ENCODE assay signal across 18 cellular contexts in genomic region chr2:109690822-109691541, GRCh38.
DNase-seq lines count a peak whose midpoint lies in the region; ATAC-seq and TF ChIP-seq lines count a peak whose summit lies in the region.
"Had no signal": no experiment of that assay in that cellular context is flagged by ENCODE, and none has a peak within 500 bp of the region (broad histone marks: within the 10 kb centered on the region; RNA-seq: fewer than 3 reads in every experiment).

No MANE protein-coding gene starts in this region.

- WGBS in heart right ventricle, 2 donors: 32 to 45% methylated on average over 7 of the region's 7 CpGs
- whole genome bisulfite sequencing in transverse colon (ENCODE audit: low coverage in 1 of 2), 2 donors: 6 to 22% methylated on average over 6 to 7 of the region's 7 CpGs

- in situ Hi-C loops in transverse colon (cut with MboI; ENCODE audit: low pct_ligation_motif_present in 1 of 4, low pct_unique_long_range_greater_than_20kb in 1 of 4, low sequenced_read_pairs in 3 of 4): no loop called here

- H3K27ac ChIP-seq in Peyer's patch (peak overlapping the region; percentile 31 to 94 (median 84)), heart right ventricle (peak overlapping the region; percentile 70 to 93 (median 81)), transverse colon (peak overlapping the region; percentile 92 to 97 (median 95))
- H3K27ac ChIP-seq: HL-60 had no signal

- no peaks in the 10 kb centered on the region for H3K9me3 ChIP-seq in Peyer's patch
- H3K9me3 ChIP-seq in heart right ventricle: no peaks in the 10 kb centered on the region
- no peaks in the 10 kb centered on the region for H3K9me3 ChIP-seq in transverse colon

- intact Hi-C loops in heart right ventricle (cut with DNase I) (loop anchor here in 4 of 10 donors (5.0 to 10.0 kb wide), 2 partner anchors 76 to 79 kb away; partner anchors contain the start of genes SEPTIN10 (in 4 of the 4) and SOWAHC (in 4 of the 4)), transverse colon (cut with DNase I; ENCODE audit: low total_unique reads) (loop anchor here (5.0 kb wide), 1 partner anchor 79 kb away; the partner anchor contains the start of genes SEPTIN10 and SOWAHC)

- H3K4me3 ChIP-seq in Peyer's patch: no peak overlapping the region
- no peak overlapping the region for H3K4me3 ChIP-seq in heart right ventricle
- H3K4me3 ChIP-seq in transverse colon: no peak overlapping the region

- H3K9me3 Mint-ChIP-seq in nephron: no peaks in the 10 kb centered on the region
- peaks cover 0 to 7% of the 10 kb centered on the region in 2 donors for H3K9me3 Mint-ChIP-seq in stimulated activated naive CD8-positive, alpha-beta T cell treated with anti-CD3 and anti-CD28 coated beads, Interleukin-15, amount 100 ng/mL, for 72 hours
- H3K9me3 Mint-ChIP-seq: CD4-positive, alpha-beta T cell; dendritic cell treated with granulocyte-macrophage colony-stimulating factor and Interleukin-4, amounts not matched to agents 40 ng/mL and 50 ng/mL, for 4 days had no signal

- H3K27me3 ChIP-seq in Peyer's patch (no peaks in the 10 kb centered on the region), heart right ventricle (no peaks in the 10 kb centered on the region), transverse colon (no peaks in the 10 kb centered on the region)

- no peak overlapping the region for H3K4me3 Mint-ChIP-seq in nephron
- H3K4me3 Mint-ChIP-seq in stimulated activated naive CD8-positive, alpha-beta T cell treated with anti-CD3 and anti-CD28 coated beads, Interleukin-15, amount 100 ng/mL, for 72 hours: no peak overlapping the region
- H3K4me3 Mint-ChIP-seq: activated naive CD4-positive, alpha-beta T cell treated with anti-CD3 and anti-CD28 coated beads, Interleukin-2, amount 10 ng/mL, durations not matched to agents 7 days and 5 days; CD4-positive, alpha-beta T cell; dendritic cell treated with granulocyte-macrophage colony-stimulating factor and Interleukin-4, amounts not matched to agents 40 ng/mL and 50 ng/mL, for 4 days; naive B cell; stimulated activated naive CD8-positive, alpha-beta T cell treated with anti-CD3 and anti-CD28 coated beads, Interleukin-15, Interleukin-2, amounts not matched to agents 100 ng/mL and 50 ng/mL, for 24 hours had no signal

- H3K27ac Mint-ChIP-seq in nephron: peak overlapping the region; percentile 82 to 98 (median 89)
- no peak overlapping the region for H3K27ac Mint-ChIP-seq in stimulated activated naive CD8-positive, alpha-beta T cell treated with anti-CD3 and anti-CD28 coated beads, Interleukin-15, amount 100 ng/mL, for 72 hours
- H3K27ac Mint-ChIP-seq: activated naive CD4-positive, alpha-beta T cell treated with anti-CD3 and anti-CD28 coated beads, Interleukin-2, amount 10 ng/mL, durations not matched to agents 7 days and 5 days; CD4-positive, alpha-beta T cell; stimulated activated naive CD8-positive, alpha-beta T cell treated with anti-CD3 and anti-CD28 coated beads, Interleukin-15, Interleukin-2, amounts not matched to agents 100 ng/mL and 50 ng/mL, for 24 hours had no signal

- TF ChIP-seq EP300 in transverse colon (IDR thresholded peaks at IDR 0.05; ENCODE audit: low read depth): peak; percentile 92

- TF ChIP-seq CTCF in Peyer's patch (IDR thresholded peaks at IDR 0.05) (no peak), heart right ventricle (IDR thresholded peaks at IDR 0.05) (no peak), nephron (IDR thresholded peaks at IDR 0.05; ENCODE audit: unreplicated experiment in 3 of 3) (no peak), transverse colon (IDR thresholded peaks at IDR 0.05) (no peak)

- peaks cover 49% of the 10 kb centered on the region for H3K4me1 Mint-ChIP-seq in nephron
- peaks cover 5% of the 10 kb centered on the region for H3K4me1 Mint-ChIP-seq in stimulated activated naive CD8-positive, alpha-beta T cell treated with anti-CD3 and anti-CD28 coated beads, Interleukin-15, amount 100 ng/mL, for 72 hours
- H3K4me1 Mint-ChIP-seq: activated naive CD4-positive, alpha-beta T cell treated with anti-CD3 and anti-CD28 coated beads, Interleukin-2, amount 10 ng/mL, durations not matched to agents 7 days and 5 days had no signal

- TF ChIP-seq POLR2A in Peyer's patch (IDR thresholded peaks at IDR 0.05) (peak; percentile 23 to 78), transverse colon (IDR thresholded peaks at IDR 0.05) (peak; percentile 80)

- ATAC-seq in heart right ventricle: peak; percentile 75 to 94 (median 91)
- ATAC-seq in stimulated activated naive CD8-positive, alpha-beta T cell treated with anti-CD3 and anti-CD28 coated beads, Interleukin-15, Interleukin-2, amounts not matched to agents 100 U/mL and 50 U/mL, for 24 hours: no peak
- ATAC-seq in stimulated activated naive CD8-positive, alpha-beta T cell treated with anti-CD3 and anti-CD28 coated beads, Interleukin-15, amount 100 ng/mL, for 72 hours: no peak

- DNase-seq in Peyer's patch (peak in 2 of 3 donors; percentile 70 to 84), heart right ventricle (peak; percentile 39 to 51), transverse colon (peak; percentile 84), HUDEP-2 (lab: John Stamatoyannopoulos, UW; ENCODE audit: unreplicated experiment in 76 of 76) (no peak), hepatic stellate cell (ENCODE audit: low spot score) (no peak)
- DNase-seq in stimulated activated naive CD8-positive, alpha-beta T cell treated with anti-CD3 and anti-CD28 coated beads, Interleukin-15, Interleukin-2, amounts not matched to agents 100 U/mL and 50 U/mL, for 24 hours: no peak
- no peak for DNase-seq in stimulated activated naive CD8-positive, alpha-beta T cell treated with anti-CD3 and anti-CD28 coated beads, Interleukin-15, amount 100 ng/mL, for 72 hours
- DNase-seq: activated CD4-positive, alpha-beta T cell treated with anti-CD3 and anti-CD28 coated beads, Interleukin-2, amount 50 U/mL, for 4 hours; activated naive CD4-positive, alpha-beta T cell treated with anti-CD3 and anti-CD28 coated beads, Interleukin-2, amount 10 ng/mL, durations not matched to agents 7 days and 5 days; CD4-positive, alpha-beta T cell; naive B cell; NCI-H1417 treated with DMSO at 0.1 percent for 48 hours; stimulated activated CD4-positive, alpha-beta T cell treated with anti-CD3 and anti-CD28 coated beads, Interleukin-1b, Interleukin-23, amount 100 ng/mL, for 48 hours; T-helper 1 cell had no signal

- no peaks in the 10 kb centered on the region for H3K36me3 Mint-ChIP-seq in nephron (ENCODE audit: low read depth)
- H3K36me3 Mint-ChIP-seq: activated naive CD4-positive, alpha-beta T cell treated with anti-CD3 and anti-CD28 coated beads, Interleukin-2, amount 10 ng/mL, durations not matched to agents 7 days and 5 days; naive B cell had no signal

- H3K36me3 ChIP-seq in Peyer's patch (no peaks in the 10 kb centered on the region), heart right ventricle (no peaks in the 10 kb centered on the region), transverse colon (no peaks in the 10 kb centered on the region)

- H3K27me3 Mint-ChIP-seq in nephron (ENCODE audit: low read depth): peaks cover 3% of the 10 kb centered on the region
- H3K27me3 Mint-ChIP-seq in stimulated activated naive CD8-positive, alpha-beta T cell treated with anti-CD3 and anti-CD28 coated beads, Interleukin-15, amount 100 ng/mL, for 72 hours: peaks cover 14% of the 10 kb centered on the region
- H3K27me3 Mint-ChIP-seq: CD4-positive, alpha-beta T cell had no signal

- H3K4me1 ChIP-seq in Peyer's patch: peaks cover 0 to 46% (median 13%) of the 10 kb centered on the region in 4 donors
- H3K4me1 ChIP-seq in heart right ventricle: peaks cover 0 to 34% (median 21%) of the 10 kb centered on the region in 9 donors
- peaks cover 59 to 86% (median 60%) of the 10 kb centered on the region in 4 donors for H3K4me1 ChIP-seq in transverse colon

Comparison
In these comparisons a context has a peak if more than half of its experiments do, and no peak if none do; other contexts are left out.
1. DNase-seq: peak in Peyer's patch (2 of 3), heart right ventricle (2 of 2) and transverse colon (single experiment); none in HUDEP-2 (0 of 76), hepatic stellate cell (single experiment), stimulated activated naive CD8-positive, alpha-beta T cell treated with anti-CD3 and anti-CD28 coated beads, Interleukin-15, Interleukin-2, amounts not matched to agents 100 U/mL and 50 U/mL, for 24 hours (single experiment) and stimulated activated naive CD8-positive, alpha-beta T cell treated with anti-CD3 and anti-CD28 coated beads, Interleukin-15, amount 100 ng/mL, for 72 hours (0 of 2).
2. ATAC-seq: peak in heart right ventricle (8 of 8); none in stimulated activated naive CD8-positive, alpha-beta T cell treated with anti-CD3 and anti-CD28 coated beads, Interleukin-15, Interleukin-2, amounts not matched to agents 100 U/mL and 50 U/mL, for 24 hours (single experiment) and stimulated activated naive CD8-positive, alpha-beta T cell treated with anti-CD3 and anti-CD28 coated beads, Interleukin-15, amount 100 ng/mL, for 72 hours (single experiment).
3. H3K27ac Mint-ChIP-seq: peak in nephron (3 of 3); none in stimulated activated naive CD8-positive, alpha-beta T cell treated with anti-CD3 and anti-CD28 coated beads, Interleukin-15, amount 100 ng/mL, for 72 hours (0 of 2).
4. Peak in every context shown above with its lines, with median percentiles within 50 percentile points of each other: H3K27ac ChIP-seq.